In the genomic region with DNA sequence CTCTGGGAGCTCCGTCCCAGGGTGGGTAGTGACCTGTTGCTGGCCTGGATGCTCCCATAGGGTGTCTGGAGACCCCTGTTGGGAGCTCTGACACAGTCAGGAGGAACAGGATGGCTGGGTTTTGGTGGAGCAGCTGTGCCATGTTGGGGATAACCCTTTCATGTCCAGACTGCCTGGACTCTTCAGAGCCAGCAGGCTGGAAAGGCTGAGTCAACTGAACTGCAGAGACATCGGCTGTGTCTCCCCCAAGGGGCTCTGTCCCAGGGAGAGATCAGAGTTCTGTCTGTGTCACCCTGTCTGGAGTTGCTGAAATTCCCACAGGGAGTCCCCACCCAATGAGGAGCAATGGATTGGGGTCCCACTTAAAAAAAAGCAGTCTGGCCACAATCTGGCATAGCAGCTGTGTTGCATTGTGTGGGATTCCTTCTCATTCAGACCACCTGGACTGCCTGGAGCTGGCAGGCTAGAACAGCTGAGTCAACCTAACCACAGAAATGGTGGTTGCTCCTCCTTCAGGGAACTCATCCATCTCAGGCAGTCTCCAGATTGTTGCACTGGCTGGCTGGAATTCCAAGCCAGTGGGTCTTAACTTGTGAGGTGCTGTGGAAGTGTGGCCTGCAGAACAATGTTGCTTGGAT, we compare ENCODE assay signal across 13 cellular contexts. TPM values are rescaled to one million over a fixed set of nuclear protein-coding genes. Genes with fewer than 3 reads are reported as not detected.
DNase-seq lines count a peak whose midpoint lies in the region; ATAC-seq, FAIRE-seq and TF ChIP-seq lines count a peak whose summit lies in the region.
"Had no signal": no experiment of that assay in that cellular context is flagged by ENCODE, and none has a peak within 500 bp of the region (broad histone marks: within the 10 kb centered on the region; RNA-seq: fewer than 3 reads in every experiment).

No MANE protein-coding gene starts in this region.

- FAIRE-seq in HTR-8/SVneo (lab: Jason Lieb, UNC), result peak; percentile 79

- no peaks in the 10 kb centered on the region for H3K36me3 ChIP-seq in thyroid gland

- H3K4me3 ChIP-seq in AG09309 (ENCODE audit: control insufficient read depth, low read depth, low read length) (no peak overlapping the region; the same call in 1 of the 2 replicates), astrocyte of the cerebellum (ENCODE audit: low read depth, low read length) (no peak overlapping the region), thyroid gland (replicated peaks in 1 of 3) (no peak overlapping the region)

- no peak for ATAC-seq in HG03135 (IDR thresholded peaks at IDR 0.05; ENCODE audit: unreplicated experiment)
- ATAC-seq: stimulated activated memory B cell treated with anti-CD40 and anti-IgM and Interleukin-4, amounts not matched to agents 10 μg/mL and 1 μg/mL and 100 μg/mL, for 72 hours had no signal

- intact Hi-C loops in thyroid gland (cut with DNase I), result no loop called here

- H3K9me3 ChIP-seq in thyroid gland, result no peaks in the 10 kb centered on the region

- TF ChIP-seq POLR2A in thyroid gland (IDR thresholded peaks at IDR 0.05), result no peak

- no peak overlapping the region for H3K27ac ChIP-seq in thyroid gland

- TF ChIP-seq CTCF in AG09309 (IDR thresholded peaks at IDR 0.05; ENCODE audit: control insufficient read depth, insufficient read depth, low read depth, low read length, missing control alignments) (no peak), astrocyte of the cerebellum (IDR thresholded peaks at IDR 0.05; ENCODE audit: low read depth, low read length, missing control alignments) (no peak), thyroid gland (IDR thresholded peaks at IDR 0.05) (no peak)

- H3K27me3 ChIP-seq in thyroid gland, result no peaks in the 10 kb centered on the region

- 94% methylated on average over 1 to 2 of the region's 2 CpGs for WGBS in thyroid gland, 2 donors

- H3K4me1 ChIP-seq in thyroid gland, result no peaks in the 10 kb centered on the region

- DNase-seq in AG09309 (ENCODE audit: low read depth) (peak; percentile 83), HTR-8/SVneo (ENCODE audit: insufficient read length, low spot score) (peak; percentile 35), astrocyte of the cerebellum (ENCODE audit: low read depth) (peak; percentile 95), kidney glomerular epithelial cell (lab: John Stamatoyannopoulos, UW) (peak; percentile 85), thyroid gland (no peak), CD1c-positive myeloid dendritic cell (ENCODE audit: extremely low spot score) (no peak), NCI-H1930 (lab: John Stamatoyannopoulos, UW) (no peak)
- DNase-seq: CD4-positive, CD25-positive, alpha-beta regulatory T cell; endodermal cell; naive B cell; NCI-H1417 had no signal

- in situ Hi-C loops in astrocyte of the cerebellum (cut with HindIII; ENCODE audit: low sequenced_read_pairs), result no loop called here

RNA-seq across cellular contexts. Expression of a gene that starts 37.2 kb away (rescaled TPM):
- 10 to 100 TPM; 23.1 to 38.8 (median 24.7) TPM for total RNA-seq in thyroid gland

Comparison
In these comparisons a context has a peak if more than half of its experiments do, and no peak if none do; other contexts are left out.
1. DNase-seq: peak in AG09309 (single experiment), HTR-8/SVneo (single experiment), astrocyte of the cerebellum (single experiment) and kidney glomerular epithelial cell (single experiment); none in thyroid gland (0 of 2), CD1c-positive myeloid dendritic cell (single experiment) and NCI-H1930 (0 of 2).